Comparison of ENCODE assay signal across 13 cellular contexts in the genomic region with DNA sequence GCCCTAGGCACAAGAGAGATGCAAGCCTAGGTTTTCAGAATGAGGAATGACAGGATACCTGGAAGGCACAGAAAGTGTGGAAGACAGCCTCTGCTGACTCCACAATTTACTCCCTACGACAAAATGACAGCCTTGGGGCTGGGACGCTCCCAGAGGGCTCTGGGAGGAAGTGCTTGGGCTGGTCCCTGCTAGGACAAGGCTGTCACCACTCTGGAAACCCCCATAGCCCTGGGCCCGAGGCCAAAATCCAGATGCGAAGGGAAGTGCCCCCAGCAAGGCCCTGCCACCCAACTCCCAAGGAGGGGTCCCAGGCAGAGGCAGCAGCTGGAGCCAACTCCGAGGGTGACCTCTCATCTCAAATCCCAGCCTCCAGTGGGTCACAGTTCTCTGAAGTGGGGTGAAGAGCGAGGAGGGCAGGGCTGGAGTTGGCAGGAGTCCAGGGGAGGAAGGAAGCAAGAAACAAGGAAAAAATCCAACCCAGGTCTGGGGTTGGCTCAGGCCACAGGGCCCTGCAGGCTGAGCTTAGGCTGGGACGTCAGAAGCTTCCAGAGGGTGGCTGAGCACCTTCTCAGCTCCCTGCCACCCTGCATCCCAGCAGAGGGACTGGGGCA. TPM values are rescaled to one million over a fixed set of nuclear protein-coding genes. Genes with fewer than 3 reads are reported as not detected.
DNase-seq lines count a peak whose midpoint lies in the region; ATAC-seq, FAIRE-seq and TF ChIP-seq lines count a peak whose summit lies in the region.
"Had no signal": no experiment of that assay in that cellular context is flagged by ENCODE, and none has a peak within 500 bp of the region (broad histone marks: within the 10 kb centered on the region; RNA-seq: fewer than 3 reads in every experiment).

No MANE protein-coding gene starts in this region.

- TF ChIP-seq POLR2A in GM12892 (IDR thresholded peaks at IDR 0.05; ENCODE audit: low read depth, low read length): no peak

- H3K27me3 ChIP-seq in adipocyte (replicated peaks; ENCODE audit: control insufficient read depth, insufficient read depth, low read length): no peaks in the 10 kb centered on the region
- no peaks in the 10 kb centered on the region for H3K27me3 ChIP-seq in left lung

- CTCF ChIA-PET in activated CD8-positive, alpha-beta T cell treated with anti-CD3 and anti-CD28 coated beads for 36 hours (lab: Charles Lee): interaction anchor here (1.2 to 13.6 kb wide), 2 partner anchors 8 to 21 kb away, joined by 5 to 265 read pairs; partner anchors contain the start of gene DPF2

- TF ChIP-seq CTCF in left lung (IDR thresholded peaks at IDR 0.05): no peak
- no peak for TF ChIP-seq CTCF in activated CD8-positive, alpha-beta T cell treated with anti-CD3 and anti-CD28 coated beads for 36 hours (IDR thresholded peaks at IDR 0.05)

- no peak overlapping the region for H3K4me3 Mint-ChIP-seq in stimulated activated naive B cell treated with anti-CD40 and anti-IgM and Interleukin-4, amounts not matched to agents 10 μg/mL and 1 μg/mL and 100 μg/mL, for 72 hours
- no peak overlapping the region for H3K4me3 Mint-ChIP-seq in activated CD8-positive, alpha-beta T cell treated with anti-CD3 and anti-CD28 coated beads for 36 hours
- H3K4me3 Mint-ChIP-seq: activated naive CD4-positive, alpha-beta T cell treated with anti-CD3 and anti-CD28 coated beads for 36 hours had no signal

- DNase-seq in GM12892 (ENCODE audit: insufficient read length): no peak
- no peak for DNase-seq in adipocyte (ENCODE audit: low read depth)
- peak; percentile 71 to 87 for DNase-seq in left lung
- DNase-seq in stimulated activated naive B cell treated with anti-CD40 and anti-IgM and Interleukin-4, amounts not matched to agents 10 μg/mL and 1 μg/mL and 100 μg/mL, for 72 hours: no peak
- no peak for DNase-seq in globus pallidus (ENCODE audit: low spot score)
- DNase-seq in superior temporal gyrus (ENCODE audit: extremely low spot score): no peak
- DNase-seq in NCI-H1694 treated with DMSO at 0.1 percent for 48 hours (lab: John Stamatoyannopoulos, UW): no peak
- no peak for DNase-seq in activated CD8-positive, alpha-beta T cell treated with anti-CD3 and anti-CD28 coated beads for 36 hours
- DNase-seq: activated CD4-positive, CD25-positive, alpha-beta regulatory T cell treated with anti-CD3 and anti-CD28 coated beads, Interleukin-2, amount 50 U/mL, for 72 hours; activated naive CD4-positive, alpha-beta T cell treated with anti-CD3 and anti-CD28 coated beads for 36 hours; retina had no signal

- peaks cover 3 to 11% of the 10 kb centered on the region in 2 donors for H3K4me1 Mint-ChIP-seq in stimulated activated naive B cell treated with anti-CD40 and anti-IgM and Interleukin-4, amounts not matched to agents 10 μg/mL and 1 μg/mL and 100 μg/mL, for 72 hours
- no peaks in the 10 kb centered on the region for H3K4me1 Mint-ChIP-seq in activated CD8-positive, alpha-beta T cell treated with anti-CD3 and anti-CD28 coated beads for 36 hours (ENCODE audit: low read depth)

- peak; percentile 48 for FAIRE-seq in GM12892 (lab: Jason Lieb, UNC)
- FAIRE-seq: RCC 7860 had no signal

- H3K4me3 ChIP-seq in adipocyte (ENCODE audit: low read length): no peak overlapping the region
- H3K4me3 ChIP-seq in left lung: no peak overlapping the region

- peak; percentile 59 for ATAC-seq in left lung
- peak; percentile 50 to 54 for ATAC-seq in stimulated activated naive B cell treated with anti-CD40 and anti-IgM and Interleukin-4, amounts not matched to agents 10 μg/mL and 1 μg/mL and 100 μg/mL, for 72 hours (replicated peaks)
- no peak for ATAC-seq in activated CD8-positive, alpha-beta T cell treated with anti-CD3 and anti-CD28 coated beads for 36 hours

- intact Hi-C loops in left lung (cut with DNase I): no loop called here
- intact Hi-C loops in activated CD8-positive, alpha-beta T cell treated with anti-CD3 and anti-CD28 coated beads for 36 hours (cut with micrococcal nuclease): no loop called here

- H3K36me3 ChIP-seq in adipocyte (ENCODE audit: control insufficient read depth, insufficient read depth, low read length, severe bottlenecking) (no peaks in the 10 kb centered on the region), left lung (no peaks in the 10 kb centered on the region)

- peaks cover 54% of the 10 kb centered on the region for H3K4me1 ChIP-seq in adipocyte (ENCODE audit: control insufficient read depth, insufficient read depth, low read length)
- H3K4me1 ChIP-seq in left lung: peaks cover 16 to 62% of the 10 kb centered on the region in 2 donors

- peak overlapping the region; percentile 33 to 80 for H3K27ac ChIP-seq in left lung
- H3K27ac ChIP-seq: HL-60 had no signal

- no peaks in the 10 kb centered on the region for H3K9me3 Mint-ChIP-seq in stimulated activated naive B cell treated with anti-CD40 and anti-IgM and Interleukin-4, amounts not matched to agents 10 μg/mL and 1 μg/mL and 100 μg/mL, for 72 hours
- H3K9me3 Mint-ChIP-seq in activated CD8-positive, alpha-beta T cell treated with anti-CD3 and anti-CD28 coated beads for 36 hours: no peaks in the 10 kb centered on the region
- H3K9me3 Mint-ChIP-seq: activated naive CD4-positive, alpha-beta T cell treated with anti-CD3 and anti-CD28 coated beads for 36 hours had no signal

- H3K36me3 Mint-ChIP-seq in stimulated activated naive B cell treated with anti-CD40 and anti-IgM and Interleukin-4, amounts not matched to agents 10 μg/mL and 1 μg/mL and 100 μg/mL, for 72 hours: peaks cover 13 to 17% of the 10 kb centered on the region in 2 donors
- no peaks in the 10 kb centered on the region for H3K36me3 Mint-ChIP-seq in activated CD8-positive, alpha-beta T cell treated with anti-CD3 and anti-CD28 coated beads for 36 hours (ENCODE audit: low read depth)

- H3K9me3 ChIP-seq in adipocyte (ENCODE audit: control insufficient read depth, low read length) (no peaks in the 10 kb centered on the region), left lung (no peaks in the 10 kb centered on the region)

- H3K9ac ChIP-seq in adipocyte (ENCODE audit: low read length): peak overlapping the region; percentile 62

- POLR2A ChIA-PET in activated CD8-positive, alpha-beta T cell treated with anti-CD3 and anti-CD28 coated beads for 36 hours (lab: Charles Lee): interaction anchor here (0.8 to 1.0 kb wide), 3 partner anchors 11 to 46 kb away, joined by 3 read pairs; partner anchors contain the start of gene POLA2

- peaks cover under 1 to 4% of the 10 kb centered on the region in 2 donors for H3K27me3 Mint-ChIP-seq in stimulated activated naive B cell treated with anti-CD40 and anti-IgM and Interleukin-4, amounts not matched to agents 10 μg/mL and 1 μg/mL and 100 μg/mL, for 72 hours
- H3K27me3 Mint-ChIP-seq in activated CD8-positive, alpha-beta T cell treated with anti-CD3 and anti-CD28 coated beads for 36 hours: peaks cover under 1% of the 10 kb centered on the region

- H3K27ac Mint-ChIP-seq in stimulated activated naive B cell treated with anti-CD40 and anti-IgM and Interleukin-4, amounts not matched to agents 10 μg/mL and 1 μg/mL and 100 μg/mL, for 72 hours: no peak overlapping the region
- no peak overlapping the region for H3K27ac Mint-ChIP-seq in activated CD8-positive, alpha-beta T cell treated with anti-CD3 and anti-CD28 coated beads for 36 hours
- H3K27ac Mint-ChIP-seq: activated naive CD4-positive, alpha-beta T cell treated with anti-CD3 and anti-CD28 coated beads for 36 hours had no signal

RNA-seq across cellular contexts. Expression of gene CDC42EP2, which starts 6.3 kb away (rescaled TPM):
- polyA plus RNA-seq in GM12892 (2012; ENCODE audit: missing spikeins): not detected
- 10 to 100 TPM; 11.6 to 18.5 TPM for total RNA-seq in left lung
- total RNA-seq in activated CD8-positive, alpha-beta T cell treated with anti-CD3 and anti-CD28 coated beads for 36 hours: 1 to 10 TPM in 1 of 2 experiments, not detected in 1; 1.2 TPM

RNA-seq across cellular contexts. Expression of gene DPF2, which starts 25.3 kb away (rescaled TPM):
- polyA plus RNA-seq in GM12892 (2012; ENCODE audit: missing spikeins): 30.6 TPM
- total RNA-seq in left lung: 10 to 100 TPM; 47.4 to 51.4 TPM
- total RNA-seq in activated CD8-positive, alpha-beta T cell treated with anti-CD3 and anti-CD28 coated beads for 36 hours: 10 to 100 TPM; 50.3 to 61.5 TPM

RNA-seq across cellular contexts. Expression of gene TIGD3, which starts 46.2 kb away (rescaled TPM):
- polyA plus RNA-seq in GM12892 (2012; ENCODE audit: missing spikeins): 0.40 TPM
- total RNA-seq in left lung: under 1 TPM; 0.21 to 0.32 TPM
- 1 to 10 TPM in 1 of 2 experiments, under 1 TPM in 1; 0.65 to 1.4 TPM for total RNA-seq in activated CD8-positive, alpha-beta T cell treated with anti-CD3 and anti-CD28 coated beads for 36 hours

RNA-seq across cellular contexts. Expression of gene POLA2, which starts 46.6 kb away (rescaled TPM):
- polyA plus RNA-seq in GM12892 (2012; ENCODE audit: missing spikeins): 43.0 TPM
- total RNA-seq in left lung: 10 to 100 TPM in 1 of 2 donors, 1 to 10 TPM in 1; 9.4 to 19.2 TPM
- 10 to 100 TPM; 55.2 to 63.8 TPM for total RNA-seq in activated CD8-positive, alpha-beta T cell treated with anti-CD3 and anti-CD28 coated beads for 36 hours

Comparison
In these comparisons a context has a peak if more than half of its experiments do, and no peak if none do; other contexts are left out.
1. DNase-seq: peak in left lung (2 of 2); none in GM12892 (single experiment), adipocyte (single experiment), stimulated activated naive B cell treated with anti-CD40 and anti-IgM and Interleukin-4, amounts not matched to agents 10 μg/mL and 1 μg/mL and 100 μg/mL, for 72 hours (single experiment), globus pallidus (single experiment), superior temporal gyrus (single experiment), NCI-H1694 treated with DMSO at 0.1 percent for 48 hours (single experiment) and activated CD8-positive, alpha-beta T cell treated with anti-CD3 and anti-CD28 coated beads for 36 hours (single experiment).
2. RNA of gene CDC42EP2, which starts 6.3 kb away (total RNA-seq): 11.6 to 18.5 TPM in left lung; 1.2 TPM in activated CD8-positive, alpha-beta T cell treated with anti-CD3 and anti-CD28 coated beads for 36 hours; every median in the first group is over 4 times any median in the second.